1 cellular context compared by ENCODE assay signal in the genomic region with DNA sequence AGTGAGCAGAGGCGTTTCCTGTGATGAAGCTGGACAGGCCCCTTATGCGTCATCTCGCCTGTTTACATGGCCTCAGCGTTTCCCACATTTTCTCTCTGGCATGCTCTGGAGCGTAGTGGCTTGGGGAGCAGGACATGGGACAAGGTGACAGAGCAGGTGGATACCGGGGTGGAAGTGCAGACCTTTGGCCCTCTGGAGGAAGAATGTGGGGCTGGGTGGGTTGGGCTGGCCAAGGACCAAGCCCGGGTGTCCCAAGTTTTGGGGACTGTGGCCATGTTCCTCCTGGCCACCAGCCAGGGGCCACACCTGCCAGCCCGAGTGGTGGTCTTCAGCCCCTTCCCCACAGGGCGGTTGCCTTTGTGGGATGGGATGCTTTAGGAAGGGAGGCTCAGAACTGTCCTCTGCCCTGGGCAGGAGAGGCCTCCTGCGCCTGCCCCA.
TF ChIP-seq lines count a peak whose summit lies in the region.

No MANE protein-coding gene starts in this region.

TF ChIP-seq in IMR-90, 13 proteins besides CTCF, POLR2A, EP300 and RAD21 (continued from another document):
- TF ChIP-seq, protein P1, sequence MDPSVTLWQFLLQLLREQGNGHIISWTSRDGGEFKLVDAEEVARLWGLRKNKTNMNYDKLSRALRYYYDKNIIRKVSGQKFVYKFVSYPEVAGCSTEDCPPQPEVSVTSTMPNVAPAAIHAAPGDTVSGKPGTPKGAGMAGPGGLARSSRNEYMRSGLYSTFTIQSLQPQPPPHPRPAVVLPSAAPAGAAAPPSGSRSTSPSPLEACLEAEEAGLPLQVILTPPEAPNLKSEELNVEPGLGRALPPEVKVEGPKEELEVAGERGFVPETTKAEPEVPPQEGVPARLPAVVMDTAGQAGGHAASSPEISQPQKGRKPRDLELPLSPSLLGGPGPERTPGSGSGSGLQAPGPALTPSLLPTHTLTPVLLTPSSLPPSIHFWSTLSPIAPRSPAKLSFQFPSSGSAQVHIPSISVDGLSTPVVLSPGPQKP (IDR thresholded peaks at IDR 0.05; ENCODE audit: borderline replicate concordance, low read depth, low read length): no peak
- TF ChIP-seq MXI1 (IDR thresholded peaks at IDR 0.05; ENCODE audit: borderline replicate concordance, low read depth, low read length) (no peak), NFE2L2 (IDR thresholded peaks at IDR 0.05; ENCODE audit: low read depth, low read length) (no peak), MAFK (IDR thresholded peaks at IDR 0.05; ENCODE audit: low read depth, low read length) (no peak), CHD1 (IDR thresholded peaks at IDR 0.05; ENCODE audit: low read depth, low read length) (no peak), BHLHE40 (IDR thresholded peaks at IDR 0.05; ENCODE audit: low read depth, low read length) (no peak), MAZ (IDR thresholded peaks at IDR 0.05; ENCODE audit: borderline replicate concordance, low read depth, low read length) (no peak), FOS (IDR thresholded peaks at IDR 0.05; ENCODE audit: low read depth, low read length) (no peak)
- TF ChIP-seq, protein P2, sequence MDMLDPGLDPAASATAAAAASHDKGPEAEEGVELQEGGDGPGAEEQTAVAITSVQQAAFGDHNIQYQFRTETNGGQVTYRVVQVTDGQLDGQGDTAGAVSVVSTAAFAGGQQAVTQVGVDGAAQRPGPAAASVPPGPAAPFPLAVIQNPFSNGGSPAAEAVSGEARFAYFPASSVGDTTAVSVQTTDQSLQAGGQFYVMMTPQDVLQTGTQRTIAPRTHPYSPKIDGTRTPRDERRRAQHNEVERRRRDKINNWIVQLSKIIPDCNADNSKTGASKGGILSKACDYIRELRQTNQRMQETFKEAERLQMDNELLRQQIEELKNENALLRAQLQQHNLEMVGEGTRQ (IDR thresholded peaks at IDR 0.05; ENCODE audit: low read depth, low read length): no peak
